In genomic region chr21:46320331-46320801, GRCh38 we compare ENCODE assay signal across 10 cellular contexts. TPM values are rescaled to one million over a fixed set of nuclear protein-coding genes. Genes with fewer than 3 reads are reported as not detected.
A peak's percentile ranks its signal among the peaks of the same experiment; 100 is the strongest.
DNase-seq lines count a peak whose midpoint lies in the region; ATAC-seq, FAIRE-seq and TF ChIP-seq lines count a peak whose summit lies in the region.
"Had no signal": no experiment of that assay in that cellular context is flagged by ENCODE, and none has a peak within 500 bp of the region (broad histone marks: within the 10 kb centered on the region; RNA-seq: fewer than 3 reads in every experiment).

No MANE protein-coding gene starts in this region.

- H4K8ac ChIP-seq in IMR-90 (ENCODE audit: low read depth in 2 of 2, low read length in 2 of 2), result peak overlapping the region in 1 of 2 experiments; percentile 15; a peak in 1 of 4 replicates

- TF ChIP-seq POLR2A in IMR-90 (IDR thresholded peaks at IDR 0.05; ENCODE audit: low read depth, low read length), result no peak

- no peak overlapping the region; the same call in 1 of the 2 replicates for H3K9ac ChIP-seq in IMR-90 (ENCODE audit: low read depth, low read length)
- H3K9ac ChIP-seq in astrocyte (ENCODE audit: low read length), result no peak overlapping the region

- BruUV-seq in IMR-90 (replicated peaks; lab: Mats Ljungman, UMichigan), result no TSS peak

- TF ChIP-seq RAD21 in IMR-90 (IDR thresholded peaks at IDR 0.05; ENCODE audit: low read length), result no peak

- H2AK9ac ChIP-seq in IMR-90 (replicated peaks; ENCODE audit: low read depth, low read length, poor library complexity), result no peak overlapping the region

- H4K91ac ChIP-seq in IMR-90 (ENCODE audit: insufficient read depth, low read depth, low read length), result no peak overlapping the region

- H3K4ac ChIP-seq in IMR-90 (ENCODE audit: low read depth, low read length), result no peak overlapping the region

- intact Hi-C loops in IMR-90 (cut with micrococcal nuclease), result loop anchor here (10.0 kb wide), 1 partner anchor 346 kb away; no protein-coding TSS in a partner anchor

- H3K4me3 ChIP-seq in CD4-positive, CD25-positive, alpha-beta regulatory T cell (ENCODE audit: low read depth, low read length), result peak overlapping the region; percentile 51
- H3K4me3 ChIP-seq in IMR-90 (ENCODE audit: insufficient read depth, low read depth, low read length) (no peak overlapping the region), astrocyte (ENCODE audit: insufficient read depth, low read depth, low read length) (no peak overlapping the region)

- H3K27me3 ChIP-seq in CD4-positive, CD25-positive, alpha-beta regulatory T cell (ENCODE audit: control insufficient read depth, insufficient read depth, low read length), result no peaks in the 10 kb centered on the region
- no peaks in the 10 kb centered on the region for H3K27me3 ChIP-seq in IMR-90 (ENCODE audit: control insufficient read depth, insufficient read depth, low read length)
- no peaks in the 10 kb centered on the region for H3K27me3 ChIP-seq in astrocyte (ENCODE audit: insufficient read depth, low read length)

- CTCF ChIA-PET in IMR-90 (lab: Yijun Ruan, JAX), result no interaction called here

- peak overlapping the region in 3 of 4 donors; percentile 65 to 85 (median 76) for H3K4me3 Mint-ChIP-seq in CD4-positive, CD25-positive, alpha-beta regulatory T cell
- no peak overlapping the region for H3K4me3 Mint-ChIP-seq in astrocyte (ENCODE audit: unreplicated experiment)

- in situ Hi-C loops in IMR-90 (cut with MboI; ENCODE audit: low sequenced_read_pairs), result no loop called here

- no peak for TF ChIP-seq CTCF in IMR-90 (conservative IDR thresholded peaks at IDR 0.05; ENCODE audit: low read depth, low read length)
- no peak for TF ChIP-seq CTCF in astrocyte (IDR thresholded peaks at IDR 0.05; ENCODE audit: insufficient read depth, low read depth, low read length)

- H3K14ac ChIP-seq in IMR-90 (replicated peaks; ENCODE audit: low read depth, low read length), result 0 out of 2 replicates have a peak overlapping the region, but pooled peaks have one; percentile 11

- peaks cover 6% of the 10 kb centered on the region; the same call in 1 of the 2 replicates for H3K9me1 ChIP-seq in IMR-90 (ENCODE audit: insufficient read depth, low read length)

- no peaks in the 10 kb centered on the region for H3K9me3 Mint-ChIP-seq in CD4-positive, CD25-positive, alpha-beta regulatory T cell
- no peaks in the 10 kb centered on the region for H3K9me3 Mint-ChIP-seq in astrocyte (ENCODE audit: unreplicated experiment)
- H3K9me3 Mint-ChIP-seq: naive B cell had no signal

- peaks cover 5 to 32% (median 18%) of the 10 kb centered on the region in 4 donors for H3K4me1 Mint-ChIP-seq in CD4-positive, CD25-positive, alpha-beta regulatory T cell
- peaks cover 7% of the 10 kb centered on the region for H3K4me1 Mint-ChIP-seq in astrocyte (ENCODE audit: low read depth, unreplicated experiment)

- H3K36me3 ChIP-seq in CD4-positive, CD25-positive, alpha-beta regulatory T cell (ENCODE audit: control insufficient read depth, insufficient read depth, low read length), result no peaks in the 10 kb centered on the region
- H3K36me3 ChIP-seq in IMR-90 (ENCODE audit: control insufficient read depth, insufficient read depth, low read length) (no peaks in the 10 kb centered on the region; the same call in 1 of the 2 replicates), astrocyte (ENCODE audit: insufficient read depth, low read length) (no peaks in the 10 kb centered on the region)

- H2BK20ac ChIP-seq in IMR-90 (ENCODE audit: low read depth, low read length), result no peak overlapping the region

- H2BK120ac ChIP-seq in IMR-90 (ENCODE audit: low read depth, low read length), result no peak overlapping the region

- no peak overlapping the region for H2BK15ac ChIP-seq in IMR-90 (ENCODE audit: low read depth, low read length)

- H3K27me3 Mint-ChIP-seq in CD4-positive, CD25-positive, alpha-beta regulatory T cell, result no peaks in the 10 kb centered on the region
- no peaks in the 10 kb centered on the region for H3K27me3 Mint-ChIP-seq in astrocyte (ENCODE audit: low read depth, unreplicated experiment)
- H3K27me3 Mint-ChIP-seq: naive B cell had no signal

- H3K79me2 ChIP-seq in astrocyte (ENCODE audit: insufficient read depth, low read length), result peaks cover 49% of the 10 kb centered on the region

- FAIRE-seq in astrocyte (lab: Jason Lieb, UNC), result no peak

- no peak overlapping the region for H3K27ac ChIP-seq in CD4-positive, CD25-positive, alpha-beta regulatory T cell (ENCODE audit: insufficient read depth, low read length, poor library complexity, severe bottlenecking)
- peak overlapping the region; percentile 2; the same call in 1 of the 2 replicates for H3K27ac ChIP-seq in IMR-90 (ENCODE audit: insufficient read depth, low read length)
- no peak overlapping the region for H3K27ac ChIP-seq in astrocyte (ENCODE audit: low read depth, low read length)

- peaks cover 28% of the 10 kb centered on the region for H3K4me1 ChIP-seq in CD4-positive, CD25-positive, alpha-beta regulatory T cell (ENCODE audit: control insufficient read depth, insufficient read depth, low read length, poor library complexity, severe bottlenecking)
- H3K4me1 ChIP-seq in IMR-90 (ENCODE audit: control insufficient read depth, insufficient read depth, low read length) (peaks cover 4% of the 10 kb centered on the region), astrocyte (ENCODE audit: insufficient read depth, low read length) (peaks cover 11% of the 10 kb centered on the region)

- WGBS in IMR-90 (ENCODE audit: extremely low coverage in 2 of 2, insufficient read length in 1 of 2), 2 experiments, result 60% methylated on average over 1 of the region's 4 CpGs; no CpG with 5 or more reads in 1 of the 2 experiments

- H3K4me2 ChIP-seq in IMR-90 (ENCODE audit: low read depth, low read length) (peak overlapping the region; percentile 52), astrocyte (ENCODE audit: low read length) (peak overlapping the region; percentile 35)

- DNase-seq in CD4-positive, CD25-positive, alpha-beta regulatory T cell, result peak in 1 of 3 donors; percentile 41
- DNase-seq in IMR-90 (no peak), astrocyte (ENCODE audit: low read depth) (no peak), Ammon's horn (ENCODE audit: low spot score) (no peak), NCI-H187 (lab: John Stamatoyannopoulos, UW) (no peak)
- DNase-seq: cortex of kidney, DMS79, naive B cell had no signal

- H3K56ac ChIP-seq in IMR-90 (ENCODE audit: extremely low read depth, insufficient read depth, low read length), result no peak overlapping the region

- H2BK5ac ChIP-seq in IMR-90 (ENCODE audit: low read depth, low read length, poor library complexity, severe bottlenecking), result no peak overlapping the region

- ATAC-seq in CD4-positive, CD25-positive, alpha-beta regulatory T cell (ENCODE audit: low read depth in 2 of 2), result no peak
- ATAC-seq in IMR-90 (ENCODE audit: low read depth) (no peak), GM18907 (IDR thresholded peaks at IDR 0.05; ENCODE audit: unreplicated experiment) (no peak)
- ATAC-seq: HCT116 had no signal

- H3K23ac ChIP-seq in IMR-90 (ENCODE audit: low read depth, low read length), result peak overlapping the region; percentile 75; the same call in 1 of the 2 replicates

- no peaks in the 10 kb centered on the region for H3K9me3 ChIP-seq in CD4-positive, CD25-positive, alpha-beta regulatory T cell (ENCODE audit: control insufficient read depth in 2 of 2, low read length in 2 of 2)
- no peaks in the 10 kb centered on the region for H3K9me3 ChIP-seq in IMR-90 (ENCODE audit: control insufficient read depth, insufficient read depth, low read length)
- H3K9me3 ChIP-seq in astrocyte (ENCODE audit: insufficient read depth, low read depth, low read length), result no peaks in the 10 kb centered on the region

- H4K5ac ChIP-seq in IMR-90 (ENCODE audit: low read depth, low read length), result no peak overlapping the region

- no peaks in the 10 kb centered on the region for H3K36me3 Mint-ChIP-seq in CD4-positive, CD25-positive, alpha-beta regulatory T cell
- H3K36me3 Mint-ChIP-seq in astrocyte (ENCODE audit: low read depth, unreplicated experiment), result no peaks in the 10 kb centered on the region
- H3K36me3 Mint-ChIP-seq: naive B cell had no signal

- dilution Hi-C loops in IMR-90 (cut with HindIII; ENCODE audit: low sequenced_read_pairs, unreplicated experiment), result no loop called here

- H3K18ac ChIP-seq in IMR-90 (ENCODE audit: low read depth, low read length), result no peak overlapping the region

- peak overlapping the region; percentile 27 for H2AFZ ChIP-seq in IMR-90 (replicated peaks; ENCODE audit: low read length, poor library complexity)
- H2AFZ ChIP-seq in astrocyte (ENCODE audit: low read depth, low read length), result no peak overlapping the region

- POLR2A ChIA-PET in IMR-90 (lab: Charles Lee; ENCODE audit: unreplicated experiment), result no interaction called here

- H2AK5ac ChIP-seq in IMR-90 (ENCODE audit: low read depth, low read length), result no peak overlapping the region

- H4K20me1 ChIP-seq in IMR-90 (ENCODE audit: insufficient read depth, low read length) (peaks cover 13% of the 10 kb centered on the region), astrocyte (ENCODE audit: insufficient read depth, low read length) (peaks cover 5% of the 10 kb centered on the region)

- peaks cover 21 to 57% of the 10 kb centered on the region in 2 experiments for H3K79me1 ChIP-seq in IMR-90 (ENCODE audit: low read depth in 1 of 2, low read length in 2 of 2)

- H3K27ac Mint-ChIP-seq in CD4-positive, CD25-positive, alpha-beta regulatory T cell, result peak overlapping the region in 2 of 3 donors; percentile 10 to 20
- H3K27ac Mint-ChIP-seq in astrocyte (ENCODE audit: unreplicated experiment), result no peak overlapping the region

RNA-seq across cellular contexts. Expression of gene C21orf58, which starts 3.3 kb away (rescaled TPM):
- 5.2 TPM for total RNA-seq in CD4-positive, CD25-positive, alpha-beta regulatory T cell
- polyA plus RNA-seq in CD4-positive, CD25-positive, alpha-beta regulatory T cell, result under 1 TPM; 0.64 to 0.96 (median 0.83) TPM
- 2.5 and 2.7 TPM in 2 replicates for total RNA-seq in IMR-90 (2012; rRNA removed)
- 5.3 and 6.2 TPM in 2 replicates for polyA plus RNA-seq in IMR-90 (2012; rRNA removed)
- polyA plus RNA-seq in IMR-90 (2012; cell fraction: cytosol; rRNA removed), result 2.8 and 3.1 TPM in 2 replicates
- 20.8 and 32.3 TPM in 2 replicates for polyA plus RNA-seq in IMR-90 (2012; cell fraction: nucleus; rRNA removed; ENCODE audit: low replicate concordance)
- 3.1 and 3.2 TPM in 2 replicates for total RNA-seq in astrocyte

RNA-seq across cellular contexts. Expression of gene PCNT, which starts 3.6 kb away (rescaled TPM):
- total RNA-seq in CD4-positive, CD25-positive, alpha-beta regulatory T cell, result 64.5 TPM
- polyA plus RNA-seq in CD4-positive, CD25-positive, alpha-beta regulatory T cell, result 10 to 100 TPM in 2 of 4 donors, 1 to 10 TPM in 2; 5.3 to 13.7 (median 9.5) TPM
- total RNA-seq in IMR-90 (2012; rRNA removed) (10.0 and 14.2 TPM in 2 replicates), astrocyte (19.9 and 23.4 TPM in 2 replicates)
- polyA plus RNA-seq in IMR-90 (2012; rRNA removed), result 19.4 and 19.5 TPM in 2 replicates
- 7.2 and 7.8 TPM in 2 replicates for polyA plus RNA-seq in IMR-90 (2012; cell fraction: cytosol; rRNA removed)
- polyA plus RNA-seq in IMR-90 (2012; cell fraction: nucleus; rRNA removed; ENCODE audit: low replicate concordance), result 49.9 and 70.7 TPM in 2 replicates

RNA-seq across cellular contexts. Expression of gene YBEY, which starts 34.2 kb away (rescaled TPM):
- 10.9 TPM for total RNA-seq in CD4-positive, CD25-positive, alpha-beta regulatory T cell
- 10 to 100 TPM; 13.6 to 18.3 (median 15.4) TPM for polyA plus RNA-seq in CD4-positive, CD25-positive, alpha-beta regulatory T cell
- 5.9 and 7.8 TPM in 2 replicates for total RNA-seq in IMR-90 (2012; rRNA removed)
- 22.1 and 26.2 TPM in 2 replicates for polyA plus RNA-seq in IMR-90 (2012; rRNA removed)
- 8.8 and 10.5 TPM in 2 replicates for polyA plus RNA-seq in IMR-90 (2012; cell fraction: cytosol; rRNA removed)
- 4.2 and 16.5 TPM in 2 replicates for polyA plus RNA-seq in IMR-90 (2012; cell fraction: nucleus; rRNA removed; ENCODE audit: low replicate concordance)
- 13.5 and 16.8 TPM in 2 replicates for total RNA-seq in astrocyte

RNA-seq across cellular contexts. Expression of gene MCM3AP, which starts 35.0 kb away (rescaled TPM):
- total RNA-seq in CD4-positive, CD25-positive, alpha-beta regulatory T cell, result 139 TPM
- polyA plus RNA-seq in CD4-positive, CD25-positive, alpha-beta regulatory T cell, result 10 to 100 TPM; 30.7 to 47.2 (median 44.8) TPM
- total RNA-seq in IMR-90 (2012; rRNA removed) (63.1 and 67.5 TPM in 2 replicates), astrocyte (84.2 and 86.7 TPM in 2 replicates)
- polyA plus RNA-seq in IMR-90 (2012; rRNA removed), result 40.3 and 46.5 TPM in 2 replicates
- polyA plus RNA-seq in IMR-90 (2012; cell fraction: cytosol; rRNA removed), result 24.7 and 30.3 TPM in 2 replicates
- polyA plus RNA-seq in IMR-90 (2012; cell fraction: nucleus; rRNA removed; ENCODE audit: low replicate concordance), result 121 and 171 TPM in 2 replicates
